1 cellular context compared by ENCODE assay signal in the genomic region with DNA sequence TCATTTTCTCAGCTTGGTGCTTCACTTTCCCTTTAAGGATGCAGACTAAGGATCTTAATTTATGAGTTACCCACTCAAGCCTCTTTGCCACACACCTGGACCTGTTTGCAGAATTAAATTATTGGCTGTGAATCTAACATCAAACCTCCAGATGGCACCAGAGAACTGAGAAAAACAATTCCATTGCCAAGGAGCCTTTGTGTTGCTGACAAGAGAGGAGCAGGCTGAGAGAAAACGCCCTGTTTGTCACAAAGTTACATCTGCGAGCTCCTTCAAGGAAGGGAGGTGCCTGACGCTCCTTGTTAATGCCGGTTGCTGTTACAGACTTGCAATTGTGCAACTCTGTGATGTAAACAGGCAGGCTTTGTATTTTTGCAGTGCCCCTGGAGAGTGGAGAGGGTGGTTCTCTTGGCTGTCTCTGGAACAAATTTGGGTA.
TF ChIP-seq lines count a peak whose summit lies in the region.

No MANE protein-coding gene starts in this region.

TF ChIP-seq in H1, 55 proteins besides CTCF, POLR2A, EP300 and RAD21 (continued from another document):
- TF ChIP-seq SIN3A (conservative IDR thresholded peaks at IDR 0.05 in 1 of 2, IDR thresholded peaks at IDR 0.05 in 1 of 2; ENCODE audit: low read depth in 1 of 2, low read length in 2 of 2) (0 out of 4 replicates have a peak, but pooled peaks of 1 of the 2 experiments have one; percentile 42), CHD2 (IDR thresholded peaks at IDR 0.05; ENCODE audit: low read length) (no peak), TAF1 (IDR thresholded peaks at IDR 0.05; ENCODE audit: low read depth, low read length) (no peak), ZNF274 (IDR thresholded peaks at IDR 0.05; ENCODE audit: borderline replicate concordance, extremely low read depth, low read length) (no peak), SP2 (IDR thresholded peaks at IDR 0.05; ENCODE audit: low read length) (no peak), GABPA (IDR thresholded peaks at IDR 0.05; ENCODE audit: borderline replicate concordance, insufficient read depth, low read length) (no peak), RBBP5 (IDR thresholded peaks at IDR 0.05; ENCODE audit: borderline replicate concordance, low read depth, low read length) (no peak), HDAC6 (IDR thresholded peaks at IDR 0.05; ENCODE audit: low read depth, low read length) (no peak)
